Comparison of ENCODE assay signal across 8 cellular contexts in genomic region chr4:14168919-14169318, GRCh38.
A peak's percentile ranks its signal among the peaks of the same experiment; 100 is the strongest.
DNase-seq lines count a peak whose midpoint lies in the region; TF ChIP-seq lines count a peak whose summit lies in the region.

No MANE protein-coding gene starts in this region.

- peaks cover 26% of the 10 kb centered on the region for H3K4me1 ChIP-seq in GM23248 (ENCODE audit: insufficient read depth)

- DNase-seq in GM03348 (ENCODE audit: low spot score) (peak; percentile 26), GM23248 (peak; percentile 94), LoVo (ENCODE audit: low spot score) (peak; percentile 73), MCF 10A (ENCODE audit: unreplicated experiment) (peak; percentile 96), retinal pigment epithelial cell (ENCODE audit: low read depth) (peak; percentile 74), NCI-H2227 treated with DMSO at 0.1 percent for 48 hours (lab: John Stamatoyannopoulos, UW) (no peak), chondrocyte (ENCODE audit: low spot score) (no peak)
- no peak for DNase-seq in activated CD4-positive, alpha-beta T cell treated with anti-CD3 and anti-CD28 coated beads, Interleukin-2, amount 50 U/mL, for 4 hours

- no peaks in the 10 kb centered on the region for H3K79me2 ChIP-seq in GM23248 (ENCODE audit: insufficient read depth)

- POLR2A ChIA-PET in MCF 10A (lab: Yijun Ruan, JAX) = interaction anchor here (0.7 to 2.4 kb wide), 12 partner anchors 8 to 832 kb away, joined by 3 to 13 read pairs (median 3); no protein-coding TSS in a partner anchor

- H3K4me3 ChIP-seq in GM23248 (no peak overlapping the region), retinal pigment epithelial cell (ENCODE audit: low read length) (no peak overlapping the region)

- no peak overlapping the region for H2AFZ ChIP-seq in GM23248

- H3K4me2 ChIP-seq in GM23248 (ENCODE audit: unreplicated experiment) = peak overlapping the region; percentile 55

- H3K9me3 Mint-ChIP-seq in MCF 10A (ENCODE audit: unreplicated experiment) = no peaks in the 10 kb centered on the region
- no peaks in the 10 kb centered on the region for H3K9me3 Mint-ChIP-seq in chondrocyte (ENCODE audit: low read depth)

- in situ Hi-C loops in GM23248 (cut with MboI) = no loop called here

- no peaks in the 10 kb centered on the region for H3K36me3 ChIP-seq in GM23248 (ENCODE audit: low read depth)

- WGBS in GM23248 (ENCODE audit: low coverage in 1 of 2, low lambda C conversion rate in 2 of 2, missing lambda C conversion rate in 2 of 2), 2 experiments = 13 to 14% methylated on average over 5 of the region's 5 CpGs

- H3K9me3 ChIP-seq in GM23248 (ENCODE audit: low read depth) = no peaks in the 10 kb centered on the region

- H3K27me3 Mint-ChIP-seq in MCF 10A (ENCODE audit: insufficient read depth, unreplicated experiment) = no peaks in the 10 kb centered on the region
- peaks cover 1% of the 10 kb centered on the region for H3K27me3 Mint-ChIP-seq in chondrocyte (ENCODE audit: low read depth)

- H3K27ac ChIP-seq in GM23248 = peak overlapping the region; percentile 45

- H3K9me2 ChIP-seq in GM23248 (ENCODE audit: insufficient read depth) = no peaks in the 10 kb centered on the region

- H3K4me3 Mint-ChIP-seq in MCF 10A (ENCODE audit: unreplicated experiment) (no peak overlapping the region), chondrocyte (ENCODE audit: unreplicated experiment) (no peak overlapping the region)

- no peaks in the 10 kb centered on the region for H4K20me1 ChIP-seq in GM23248 (ENCODE audit: insufficient read depth)

- intact Hi-C loops in MCF 10A (cut with micrococcal nuclease) = loop anchor here (1.0 to 10.0 kb wide), 3 partner anchors 180 to 467 kb away; no protein-coding TSS in a partner anchor

- H3K4me1 Mint-ChIP-seq in MCF 10A (ENCODE audit: insufficient read depth, unreplicated experiment) = peaks cover 20% of the 10 kb centered on the region
- peaks cover 20% of the 10 kb centered on the region for H3K4me1 Mint-ChIP-seq in chondrocyte (ENCODE audit: low read depth)

- CTCF ChIA-PET in MCF 10A (lab: Yijun Ruan, JAX) = interaction anchor here (0.7 to 1.0 kb wide), 4 partner anchors 276 to 557 kb away, joined by 3 read pairs; no protein-coding TSS in a partner anchor

- H3K9ac ChIP-seq in GM23248 = no peak overlapping the region

- peaks cover 21% of the 10 kb centered on the region for H3F3A ChIP-seq in GM23248 (ENCODE audit: insufficient read depth)

- BruUV-seq in MCF 10A (replicated peaks; lab: Mats Ljungman, UMichigan) = no TSS peak

- H3K27ac Mint-ChIP-seq in MCF 10A (ENCODE audit: low read depth, unreplicated experiment) = no peak overlapping the region
- no peak overlapping the region for H3K27ac Mint-ChIP-seq in chondrocyte (ENCODE audit: unreplicated experiment)

- TF ChIP-seq CTCF in MCF 10A (IDR thresholded peaks at IDR 0.05; ENCODE audit: unreplicated experiment) (no peak), retinal pigment epithelial cell (conservative IDR thresholded peaks at IDR 0.05; ENCODE audit: low read depth, low read length) (no peak), chondrocyte (IDR thresholded peaks at IDR 0.05) (no peak)

- no peaks in the 10 kb centered on the region for H3K27me3 ChIP-seq in GM23248 (replicated peaks; ENCODE audit: insufficient read depth)

- H3K36me3 Mint-ChIP-seq in MCF 10A (ENCODE audit: insufficient read depth, unreplicated experiment) (no peaks in the 10 kb centered on the region), chondrocyte (ENCODE audit: low read depth) (no peaks in the 10 kb centered on the region)

Comparison
In these comparisons a context has a peak if more than half of its experiments do, and no peak if none do; other contexts are left out.
1. DNase-seq: peak in GM03348 (single experiment), GM23248 (single experiment), LoVo (single experiment), MCF 10A (single experiment) and retinal pigment epithelial cell (single experiment); none in activated CD4-positive, alpha-beta T cell treated with anti-CD3 and anti-CD28 coated beads, Interleukin-2, amount 50 U/mL, for 4 hours (0 of 2), NCI-H2227 treated with DMSO at 0.1 percent for 48 hours (single experiment) and chondrocyte (single experiment).